ENCODE assay signal across 11 cellular contexts in genomic region chr12:68565391-68565903, GRCh38. TPM values are rescaled to one million over a fixed set of nuclear protein-coding genes. Genes with fewer than 3 reads are reported as not detected.
DNase-seq lines count a peak whose midpoint lies in the region; ATAC-seq and TF ChIP-seq lines count a peak whose summit lies in the region.
"Had no signal": no experiment of that assay in that cellular context is flagged by ENCODE, and none has a peak within 500 bp of the region (broad histone marks: within the 10 kb centered on the region; RNA-seq: fewer than 3 reads in every experiment).

No MANE protein-coding gene starts in this region.

- no peaks in the 10 kb centered on the region for H3K27me3 Mint-ChIP-seq in WTC11 (ENCODE audit: low read depth)

- H3K4me1 Mint-ChIP-seq in WTC11, result peaks cover 5% of the 10 kb centered on the region

- POLR2A ChIA-PET in WTC11 (lab: Charles Lee), result no interaction called here

- no peaks in the 10 kb centered on the region for H3K27me3 ChIP-seq in MG63
- H3K27me3 ChIP-seq: esophagus squamous epithelium had no signal

- H3K36me3 ChIP-seq in MG63, result no peaks in the 10 kb centered on the region
- H3K36me3 ChIP-seq: esophagus squamous epithelium, prostate gland had no signal

- no peaks in the 10 kb centered on the region for H3K36me3 Mint-ChIP-seq in WTC11

- TF ChIP-seq CTCF in WTC11 (IDR thresholded peaks at IDR 0.05), result no peak

- H3K9me3 ChIP-seq in MG63, result no peaks in the 10 kb centered on the region
- H3K9me3 ChIP-seq: esophagus squamous epithelium, prostate gland had no signal

- ATAC-seq in WTC11 (no peak), HG03521 (IDR thresholded peaks at IDR 0.05; ENCODE audit: unreplicated experiment) (no peak)

- CTCF ChIA-PET in WTC11 (lab: Charles Lee), result no interaction called here

- H3K9me3 Mint-ChIP-seq in WTC11, result no peaks in the 10 kb centered on the region

- H3K27ac Mint-ChIP-seq in WTC11, result no peak overlapping the region

- H3K4me3 ChIP-seq in MG63, result no peak overlapping the region
- H3K4me3 ChIP-seq: esophagus squamous epithelium, prostate gland had no signal

- peak; percentile 99 for DNase-seq in GM04503 (ENCODE audit: low read depth)
- DNase-seq in dermis microvascular lymphatic vessel endothelial cell (ENCODE audit: low read depth in 2 of 2), result peak; percentile 30 to 87
- DNase-seq in pulmonary artery endothelial cell (ENCODE audit: low read depth, low spot score), result peak; percentile 22
- no peak for DNase-seq in NCI-H1105 treated with DMSO at 0.1 percent for 48 hours (lab: John Stamatoyannopoulos, UW)
- DNase-seq in WTC11 (ENCODE audit: low spot score), result no peak
- DNase-seq in MG63, result no peak
- DNase-seq: esophagus squamous epithelium, NCI-H774 had no signal

- H3K4me3 Mint-ChIP-seq in WTC11, result no peak overlapping the region

TF ChIP-seq in PFSK-1, 5 proteins besides CTCF, POLR2A, EP300 and RAD21:
- TF ChIP-seq SIN3A (IDR thresholded peaks at IDR 0.05; ENCODE audit: borderline replicate concordance, insufficient read depth, low read length) (0 out of 2 replicates have a peak, but pooled peaks have one; percentile 73), FOXP2 (optimal IDR thresholded peaks at IDR 0.05; ENCODE audit: borderline replicate concordance, extremely low read depth, extremely low read length, insufficient read depth) (no peak), POLR2AphosphoS5 (IDR thresholded peaks at IDR 0.05; ENCODE audit: low read depth, low read length) (0 out of 2 replicates have a peak, but pooled peaks have one; percentile 41)

TF ChIP-seq in WTC11, 78 proteins besides CTCF, POLR2A, EP300 and RAD21:
- TF ChIP-seq ZNF138 (CRISPR knock-in tag; conservative IDR thresholded peaks at IDR 0.05), result no peak
- no peak for TF ChIP-seq USF2 (CRISPR knock-in tag; IDR thresholded peaks at IDR 0.05)
- no peak for TF ChIP-seq TEAD1 (CRISPR knock-in tag; IDR thresholded peaks at IDR 0.05)
- no peak for TF ChIP-seq NR2C2 (CRISPR knock-in tag; IDR thresholded peaks at IDR 0.05)
- no peak for TF ChIP-seq FOXP1 (CRISPR knock-in tag; IDR thresholded peaks at IDR 0.05; ENCODE audit: borderline replicate concordance)
- TF ChIP-seq ZBTB43 (CRISPR knock-in tag; IDR thresholded peaks at IDR 0.05), result no peak
- no peak for TF ChIP-seq CDX4 (CRISPR knock-in tag; IDR thresholded peaks at IDR 0.05; ENCODE audit: borderline replicate concordance)
- no peak for TF ChIP-seq RELA (CRISPR knock-in tag; IDR thresholded peaks at IDR 0.05; ENCODE audit: borderline replicate concordance)
- no peak for TF ChIP-seq E2F4 (CRISPR knock-in tag; IDR thresholded peaks at IDR 0.05; ENCODE audit: borderline replicate concordance, low read depth)

RNA-seq across cellular contexts. Expression of gene RAP1B, which starts 45.3 kb away (rescaled TPM):
- polyA plus RNA-seq in PFSK-1 (2012; ENCODE audit: insufficient read length, low read depth), result 206 TPM
- total RNA-seq in dermis microvascular lymphatic vessel endothelial cell (158 and 188 TPM in 2 replicates), pulmonary artery endothelial cell (222 and 259 TPM in 2 replicates), WTC11 (2021) (82.3 to 86.9 TPM (median 84.3 TPM) in 3 replicates)
- 94.7 and 294 TPM in 2 replicates for total RNA-seq in MG63 (2014; rRNA removed; shearing (Covaris generic); ENCODE audit: low replicate concordance)

Comparison
In these comparisons a context has a peak if more than half of its experiments do, and no peak if none do; other contexts are left out.
1. DNase-seq: peak in GM04503 (single experiment), dermis microvascular lymphatic vessel endothelial cell (2 of 2) and pulmonary artery endothelial cell (single experiment); none in NCI-H1105 treated with DMSO at 0.1 percent for 48 hours (single experiment), WTC11 (single experiment) and MG63 (single experiment).